Comparison of ENCODE assay signal across 9 cellular contexts in the genomic region with DNA sequence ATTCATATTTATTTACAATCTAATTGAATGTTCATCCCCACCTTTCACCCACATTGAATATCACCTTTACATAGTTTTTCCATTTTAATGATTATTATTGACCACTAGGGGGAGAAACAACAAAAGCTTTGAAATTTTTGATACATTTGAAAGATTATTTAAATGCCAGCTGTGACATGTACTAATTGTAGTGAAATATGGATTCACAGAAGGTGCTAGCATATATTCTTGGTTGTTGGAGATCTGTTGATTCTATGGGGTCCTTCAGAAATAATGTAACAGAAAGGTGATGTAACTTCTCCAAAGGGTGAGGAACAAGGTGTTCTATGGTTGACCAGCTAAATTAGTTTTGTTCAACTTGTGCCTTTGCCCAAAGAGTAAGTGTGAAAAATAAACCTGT. TPM values are rescaled to one million over a fixed set of nuclear protein-coding genes. Genes with fewer than 3 reads are reported as not detected.
DNase-seq lines count a peak whose midpoint lies in the region; ATAC-seq and TF ChIP-seq lines count a peak whose summit lies in the region.
"Had no signal": no experiment of that assay in that cellular context is flagged by ENCODE, and none has a peak within 500 bp of the region (broad histone marks: within the 10 kb centered on the region; RNA-seq: fewer than 3 reads in every experiment).

No MANE protein-coding gene starts in this region.

- H3K27ac ChIP-seq in C4-2B (no peak overlapping the region), Panc1 (ENCODE audit: low read length) (no peak overlapping the region), suprapubic skin (no peak overlapping the region)

- TF ChIP-seq EP300 in suprapubic skin (IDR thresholded peaks at IDR 0.05): no peak

- no peaks in the 10 kb centered on the region for H3K27me3 ChIP-seq in Panc1 (ENCODE audit: control insufficient read depth, insufficient read depth, low read length)
- no peaks in the 10 kb centered on the region for H3K27me3 ChIP-seq in suprapubic skin

- DNase-seq in HFFc6 (no peak), Panc1 (ENCODE audit: low read depth, low spot score) (peak; percentile 2), fibroblast of villous mesenchyme (ENCODE audit: low read depth) (peak; percentile 18), suprapubic skin (ENCODE audit: low spot score in 2 of 2) (no peak), NCI-H187 treated with DMSO at 0.1 percent for 48 hours (lab: John Stamatoyannopoulos, UW) (no peak), dedifferentiated amniotic fluid mesenchymal stem cell (ENCODE audit: extremely low spot score) (no peak)

- ATAC-seq in Panc1 (no peak), GM18858 (IDR thresholded peaks at IDR 0.05; ENCODE audit: unreplicated experiment) (no peak)

- in situ Hi-C loops in Panc1 (cut with HindIII; ENCODE audit: low pct_unique_long_range_greater_than_20kb, low sequenced_read_pairs): no loop called here

- H3K27ac Mint-ChIP-seq in HFFc6: no peak overlapping the region

- no peak overlapping the region for H3K4me3 Mint-ChIP-seq in HFFc6

- H3K27me3 Mint-ChIP-seq in HFFc6 (ENCODE audit: insufficient read depth): peaks cover 2% of the 10 kb centered on the region; the same call in 1 of the 2 replicates

- H3K4me3 ChIP-seq in Panc1 (ENCODE audit: low read depth in 2 of 2, low read length in 2 of 2) (no peak overlapping the region), fibroblast of villous mesenchyme (ENCODE audit: low read depth, low read length) (no peak overlapping the region), suprapubic skin (no peak overlapping the region)

- CTCF ChIA-PET in Panc1 (lab: Charles Lee): interaction anchor here (1.3 kb wide), 1 partner anchor 744 kb away, joined by 7 read pairs; no protein-coding TSS in a partner anchor

- H3K9me3 ChIP-seq in Panc1 (ENCODE audit: control insufficient read depth, insufficient read depth, low read depth, low read length): no peaks in the 10 kb centered on the region
- H3K9me3 ChIP-seq in suprapubic skin: no peaks in the 10 kb centered on the region

- intact Hi-C loops in Panc1 (cut with micrococcal nuclease; ENCODE audit: unreplicated experiment): loop anchor here (5.0 kb wide), 1 partner anchor 747 kb away; no protein-coding TSS in a partner anchor

- no peaks in the 10 kb centered on the region for H3K36me3 Mint-ChIP-seq in HFFc6 (ENCODE audit: low read depth)

- H3K36me3 ChIP-seq in Panc1 (ENCODE audit: control insufficient read depth, insufficient read depth, low read length): no peaks in the 10 kb centered on the region
- H3K36me3 ChIP-seq in suprapubic skin: no peaks in the 10 kb centered on the region

- POLR2A ChIA-PET in Panc1 (lab: Charles Lee): interaction anchor here (0.6 kb wide), 1 partner anchor 26 kb away, joined by 4 read pairs; no protein-coding TSS in a partner anchor

- peaks cover 15% of the 10 kb centered on the region for H3K4me1 Mint-ChIP-seq in HFFc6 (ENCODE audit: low read depth)

- H3K4me1 ChIP-seq in Panc1 (ENCODE audit: control insufficient read depth, insufficient read depth, low read length) (no peaks in the 10 kb centered on the region; the same call in 1 of the 2 replicates), suprapubic skin (peaks cover 3% of the 10 kb centered on the region)

- no TSS peak for BruUV-seq in Panc1 (replicated peaks; lab: Mats Ljungman, UMichigan)

- TF ChIP-seq CTCF in C4-2B (conservative IDR thresholded peaks at IDR 0.05) (peak; percentile 79), HFFc6 (IDR thresholded peaks at IDR 0.05) (peak; percentile 94), Panc1 (IDR thresholded peaks at IDR 0.05) (peak; percentile 46; the same call in 1 of the 2 replicates), fibroblast of villous mesenchyme (IDR thresholded peaks at IDR 0.05; ENCODE audit: insufficient read depth, low read depth, low read length) (peak; percentile 54), suprapubic skin (IDR thresholded peaks at IDR 0.05) (peak; percentile 23 to 55)

- no peaks in the 10 kb centered on the region for H3K9me3 Mint-ChIP-seq in HFFc6

- no peak for TF ChIP-seq POLR2A in suprapubic skin (IDR thresholded peaks at IDR 0.05)

RNA-seq across cellular contexts. Expression of a gene that starts 22.4 kb away (rescaled TPM):
- total RNA-seq in HFFc6 (2021; fragmentation: NEBNext Ultra II Directional; extraction: Animal tissue kit (Norgen Biotek cat#: 25700)): not detected
- not detected for total RNA-seq in Panc1 (2021; ENCODE audit: unreplicated experiment)
- not detected for polyA plus RNA-seq in Panc1 (2012; ENCODE audit: insufficient read length)
- not detected in 2 replicates for total RNA-seq in fibroblast of villous mesenchyme
- total RNA-seq in suprapubic skin: not detected
- total RNA-seq: subcutaneous adipose tissue had no signal

RNA-seq across cellular contexts. Expression of a gene that starts 51.0 kb away (rescaled TPM):
- 10 to 100 TPM in 1 of 6 experiments, 1 to 10 TPM in 5; 8.2 to 10.7 (median 9.7) TPM for total RNA-seq in HFFc6 (2021; fragmentation: NEBNext Ultra II Directional; extraction: Animal tissue kit (Norgen Biotek cat#: 25700))
- total RNA-seq in Panc1 (2021; ENCODE audit: unreplicated experiment) (5.7 TPM), fibroblast of villous mesenchyme (12.1 and 12.2 TPM in 2 replicates), suprapubic skin (10 to 100 TPM in 2 of 4 donors, 1 to 10 TPM in 2; 7.5 to 28.9 (median 11.9) TPM)
- 3.0 TPM for polyA plus RNA-seq in Panc1 (2012; ENCODE audit: insufficient read length)

RNA-seq across cellular contexts. Expression of a gene that starts 52.9 kb away (rescaled TPM):
- 10 to 100 TPM; 24.8 to 31.3 (median 29.0) TPM for total RNA-seq in HFFc6 (2021; fragmentation: NEBNext Ultra II Directional; extraction: Animal tissue kit (Norgen Biotek cat#: 25700))
- 15.2 TPM for total RNA-seq in Panc1 (2021; ENCODE audit: unreplicated experiment)
- 9.8 TPM for polyA plus RNA-seq in Panc1 (2012; ENCODE audit: insufficient read length)
- total RNA-seq in fibroblast of villous mesenchyme: 46.7 and 68.2 TPM in 2 replicates
- 10 to 100 TPM; 21.4 to 34.9 (median 24.8) TPM for total RNA-seq in suprapubic skin

Comparison
In these comparisons a context has a peak if more than half of its experiments do, and no peak if none do; other contexts are left out.
1. CTCF ChIP-seq: peak in every context shown above with its lines; median percentile 94 in HFFc6; 79 in C4-2B; 54 in fibroblast of villous mesenchyme; 46 in Panc1; 39 in suprapubic skin.
2. DNase-seq: peak in Panc1 (single experiment) and fibroblast of villous mesenchyme (single experiment); none in HFFc6 (single experiment), suprapubic skin (0 of 2), NCI-H187 treated with DMSO at 0.1 percent for 48 hours (single experiment) and dedifferentiated amniotic fluid mesenchymal stem cell (single experiment).